Comparison of ENCODE assay signal across 17 cellular contexts in genomic region chr22:25853078-25853477, GRCh38.
DNase-seq lines count a peak whose midpoint lies in the region; ATAC-seq and TF ChIP-seq lines count a peak whose summit lies in the region.
"Had no signal": no experiment of that assay in that cellular context is flagged by ENCODE, and none has a peak within 500 bp of the region (broad histone marks: within the 10 kb centered on the region; RNA-seq: fewer than 3 reads in every experiment).

No MANE protein-coding gene starts in this region.

- peaks cover 21% of the 10 kb centered on the region for H3K27me3 Mint-ChIP-seq in MCF 10A (ENCODE audit: insufficient read depth, unreplicated experiment)
- H3K27me3 Mint-ChIP-seq in stimulated activated naive B cell treated with anti-CD40 and anti-IgM and Interleukin-4, amounts not matched to agents 10 μg/mL and 1 μg/mL and 100 μg/mL, for 72 hours: peaks cover 18 to 33% of the 10 kb centered on the region in 2 donors

- no peak overlapping the region for H3K4me3 ChIP-seq in breast epithelium
- peak overlapping the region; percentile 33 for H3K4me3 ChIP-seq in OCI-LY3 (ENCODE audit: low read length)

- no TSS peak for BruUV-seq in MCF 10A (replicated peaks; lab: Mats Ljungman, UMichigan)

- H3K9ac ChIP-seq in OCI-LY3 (ENCODE audit: low read length): peak overlapping the region; percentile 55; the same call in 1 of the 2 replicates

- no peaks in the 10 kb centered on the region for H3K9me3 Mint-ChIP-seq in MCF 10A (ENCODE audit: unreplicated experiment)
- peaks cover 0 to 4% of the 10 kb centered on the region in 2 donors for H3K9me3 Mint-ChIP-seq in stimulated activated naive B cell treated with anti-CD40 and anti-IgM and Interleukin-4, amounts not matched to agents 10 μg/mL and 1 μg/mL and 100 μg/mL, for 72 hours

- peak; percentile 19 to 56 for ATAC-seq in stimulated activated naive B cell treated with anti-CD40 and anti-IgM and Interleukin-4, amounts not matched to agents 10 μg/mL and 1 μg/mL and 100 μg/mL, for 72 hours (replicated peaks)
- ATAC-seq in GM21526 (IDR thresholded peaks at IDR 0.05; ENCODE audit: low FRiP score, unreplicated experiment): no peak
- ATAC-seq: right cardiac atrium had no signal

- intact Hi-C loops in MCF 10A (cut with micrococcal nuclease) (no loop called here), breast epithelium (cut with DNase I; ENCODE audit: low total_unique reads) (no loop called here)

- H3K27ac Mint-ChIP-seq in MCF 10A (ENCODE audit: low read depth, unreplicated experiment): no peak overlapping the region
- H3K27ac Mint-ChIP-seq in stimulated activated naive B cell treated with anti-CD40 and anti-IgM and Interleukin-4, amounts not matched to agents 10 μg/mL and 1 μg/mL and 100 μg/mL, for 72 hours: no peak overlapping the region
- H3K27ac Mint-ChIP-seq: activated naive CD8-positive, alpha-beta T cell; CD4-positive, alpha-beta T cell had no signal

- CTCF ChIA-PET in MCF 10A (lab: Yijun Ruan, JAX): no interaction called here

- H3K9me3 ChIP-seq in breast epithelium (no peaks in the 10 kb centered on the region), OCI-LY3 (ENCODE audit: insufficient read depth, low read length) (no peaks in the 10 kb centered on the region)

- no peaks in the 10 kb centered on the region for H4K20me1 ChIP-seq in OCI-LY3 (ENCODE audit: insufficient read depth, low read length)

- H3K4me1 Mint-ChIP-seq in MCF 10A (ENCODE audit: insufficient read depth, unreplicated experiment): no peaks in the 10 kb centered on the region
- no peaks in the 10 kb centered on the region for H3K4me1 Mint-ChIP-seq in stimulated activated naive B cell treated with anti-CD40 and anti-IgM and Interleukin-4, amounts not matched to agents 10 μg/mL and 1 μg/mL and 100 μg/mL, for 72 hours

- no peaks in the 10 kb centered on the region for H3K36me3 Mint-ChIP-seq in MCF 10A (ENCODE audit: insufficient read depth, unreplicated experiment)
- H3K36me3 Mint-ChIP-seq in stimulated activated naive B cell treated with anti-CD40 and anti-IgM and Interleukin-4, amounts not matched to agents 10 μg/mL and 1 μg/mL and 100 μg/mL, for 72 hours: no peaks in the 10 kb centered on the region
- H3K36me3 Mint-ChIP-seq: activated naive CD8-positive, alpha-beta T cell had no signal

- no peaks in the 10 kb centered on the region for H3K36me3 ChIP-seq in breast epithelium
- H3K36me3 ChIP-seq in OCI-LY3 (replicated peaks; ENCODE audit: low read depth, low read length): peaks cover 69% of the 10 kb centered on the region

- DNase-seq in MCF 10A (ENCODE audit: unreplicated experiment): peak; percentile 8
- DNase-seq in breast epithelium (ENCODE audit: low spot score in 2 of 2): no peak
- DNase-seq in epithelial cell of prostate (ENCODE audit: low read depth, low spot score): peak; percentile 26
- no peak for DNase-seq in stimulated activated naive B cell treated with anti-CD40 and anti-IgM and Interleukin-4, amounts not matched to agents 10 μg/mL and 1 μg/mL and 100 μg/mL, for 72 hours
- DNase-seq in NCI-H2171 treated with DMSO at 0.1 percent for 48 hours (lab: John Stamatoyannopoulos, UW): no peak
- DNase-seq in NCI-H2171 (lab: John Stamatoyannopoulos, UW): no peak
- DNase-seq: ACHN; activated T-cell treated with anti-CD3 and anti-CD28 coated beads, Interleukin-2, amount 50 U/mL, for 1 hour; CD4-positive, alpha-beta T cell; NCI-H1048; NCI-H82; nucleus accumbens; right cardiac atrium; SW 1271 had no signal

- H2AFZ ChIP-seq in OCI-LY3 (ENCODE audit: low read depth, low read length): no peak overlapping the region

- TF ChIP-seq CTCF in MCF 10A (IDR thresholded peaks at IDR 0.05; ENCODE audit: unreplicated experiment): no peak
- no peak for TF ChIP-seq CTCF in breast epithelium (IDR thresholded peaks at IDR 0.05)
- no peak for TF ChIP-seq CTCF in OCI-LY3 (IDR thresholded peaks at IDR 0.05; ENCODE audit: low read depth, low read length)

- POLR2A ChIA-PET in MCF 10A (lab: Yijun Ruan, JAX): no interaction called here

- H3K4me1 ChIP-seq in breast epithelium (no peaks in the 10 kb centered on the region), OCI-LY3 (ENCODE audit: low read length) (peaks cover 39% of the 10 kb centered on the region)

- no peaks in the 10 kb centered on the region for H3K79me2 ChIP-seq in OCI-LY3 (ENCODE audit: low read length)

- H3K27ac ChIP-seq in breast epithelium: no peak overlapping the region
- peak overlapping the region; percentile 93 for H3K27ac ChIP-seq in OCI-LY3 (ENCODE audit: low read length)
- no peak overlapping the region for H3K27ac ChIP-seq in epithelial cell of prostate

- no peak for TF ChIP-seq POLR2A in breast epithelium (IDR thresholded peaks at IDR 0.05)

- H3K27me3 ChIP-seq in breast epithelium (peaks cover 0 to 3% of the 10 kb centered on the region in 2 donors), OCI-LY3 (ENCODE audit: low read depth, low read length) (no peaks in the 10 kb centered on the region)

- H3K4me3 Mint-ChIP-seq in MCF 10A (ENCODE audit: unreplicated experiment): no peak overlapping the region
- H3K4me3 Mint-ChIP-seq in stimulated activated naive B cell treated with anti-CD40 and anti-IgM and Interleukin-4, amounts not matched to agents 10 μg/mL and 1 μg/mL and 100 μg/mL, for 72 hours: no peak overlapping the region
- H3K4me3 Mint-ChIP-seq: activated naive CD8-positive, alpha-beta T cell; CD4-positive, alpha-beta T cell had no signal

- peak overlapping the region; percentile 65 for H3K4me2 ChIP-seq in OCI-LY3 (ENCODE audit: low read length)

Comparison
In these comparisons a context has a peak if more than half of its experiments do, and no peak if none do; other contexts are left out.
1. DNase-seq: peak in MCF 10A (single experiment) and epithelial cell of prostate (single experiment); none in breast epithelium (0 of 2), stimulated activated naive B cell treated with anti-CD40 and anti-IgM and Interleukin-4, amounts not matched to agents 10 μg/mL and 1 μg/mL and 100 μg/mL, for 72 hours (single experiment), NCI-H2171 treated with DMSO at 0.1 percent for 48 hours (single experiment) and NCI-H2171 (single experiment).